Comparison of ENCODE assay signal across 9 cellular contexts in genomic region chr22:49936973-49937757, GRCh38. TPM values are rescaled to one million over a fixed set of nuclear protein-coding genes. Genes with fewer than 3 reads are reported as not detected.
A peak's percentile ranks its signal among the peaks of the same experiment; 100 is the strongest.
DNase-seq lines count a peak whose midpoint lies in the region; ATAC-seq and TF ChIP-seq lines count a peak whose summit lies in the region.
"Had no signal": no experiment of that assay in that cellular context is flagged by ENCODE, and none has a peak within 500 bp of the region (broad histone marks: within the 10 kb centered on the region; RNA-seq: fewer than 3 reads in every experiment).

No MANE protein-coding gene starts in this region.

- no peak for ATAC-seq in CD8-positive, alpha-beta T cell
- ATAC-seq in Right ventricle myocardium inferior (peak; percentile 39), GM18873 (IDR thresholded peaks at IDR 0.05; ENCODE audit: low FRiP score, unreplicated experiment) (no peak), GM21737 (IDR thresholded peaks at IDR 0.05; ENCODE audit: unreplicated experiment) (no peak)

- peak overlapping the region; percentile 85 for H3K27ac Mint-ChIP-seq in CD8-positive, alpha-beta T cell

- no peaks in the 10 kb centered on the region for H3K9me3 ChIP-seq in CD8-positive, alpha-beta T cell (ENCODE audit: low read length)
- H3K9me3 ChIP-seq in SK-N-MC (ENCODE audit: low read depth, low read length) = no peaks in the 10 kb centered on the region

- H3K4me1 ChIP-seq in CD8-positive, alpha-beta T cell (ENCODE audit: insufficient read depth, low read length) = peaks cover 21% of the 10 kb centered on the region

- peaks cover 12% of the 10 kb centered on the region for H3K4me1 Mint-ChIP-seq in CD8-positive, alpha-beta T cell (ENCODE audit: low read depth)

- peak overlapping the region; percentile 67 for H3K4me3 Mint-ChIP-seq in CD8-positive, alpha-beta T cell

- H3K27me3 ChIP-seq in CD8-positive, alpha-beta T cell (ENCODE audit: insufficient read depth, low read length) = no peaks in the 10 kb centered on the region

- CTCF ChIA-PET in CD8-positive, alpha-beta T cell (lab: Charles Lee) = interaction anchor here (1.6 to 2.3 kb wide), 2 partner anchors 44 to 94 kb away, joined by 4 to 8 read pairs; no protein-coding TSS in a partner anchor

- peak overlapping the region; percentile 43 for H3K4me3 ChIP-seq in CD8-positive, alpha-beta T cell (ENCODE audit: low read depth, low read length)
- peak overlapping the region; percentile 84 for H3K4me3 ChIP-seq in SK-N-MC

- H3K27me3 Mint-ChIP-seq in CD8-positive, alpha-beta T cell (ENCODE audit: low read depth) = no peaks in the 10 kb centered on the region

- POLR2A ChIA-PET in CD8-positive, alpha-beta T cell (lab: Charles Lee) = interaction anchor here (1.1 to 1.9 kb wide), 5 partner anchors 12 to 81 kb away, joined by 3 to 20 read pairs (median 4); partner anchors contain the start of gene PIM3

- no peak for TF ChIP-seq CTCF in CD8-positive, alpha-beta T cell (IDR thresholded peaks at IDR 0.05)

- H3K9me3 Mint-ChIP-seq in CD8-positive, alpha-beta T cell = peaks cover 2% of the 10 kb centered on the region

- H3K27ac ChIP-seq in CD8-positive, alpha-beta T cell (ENCODE audit: low read depth, low read length) = peak overlapping the region; percentile 56
- H3K27ac ChIP-seq in SK-N-MC = peak overlapping the region; percentile 77

- no peaks in the 10 kb centered on the region for H3K36me3 Mint-ChIP-seq in CD8-positive, alpha-beta T cell

- no peaks in the 10 kb centered on the region for H3K36me3 ChIP-seq in CD8-positive, alpha-beta T cell (ENCODE audit: insufficient read depth, low read length)
- no peaks in the 10 kb centered on the region for H3K36me3 ChIP-seq in SK-N-MC (ENCODE audit: insufficient read depth, low read length)

- peak overlapping the region; percentile 23 for H3K9ac ChIP-seq in SK-N-MC (ENCODE audit: insufficient read length)

- intact Hi-C loops in CD8-positive, alpha-beta T cell (cut with DNase I, micrococcal nuclease) = loop anchor here (1.0 to 10.0 kb wide), 5 partner anchors 8 to 248 kb away; partner anchors contain the start of genes PIM3 (in 2 of the 2), ALG12 (in 1 of the 2), CRELD2 (in 1 of the 2) and TRABD (in 1 of the 2)
- intact Hi-C loops in Right ventricle myocardium inferior (cut with DNase I) = loop anchor here (1.0 kb wide), 1 partner anchor 23 kb away; the partner anchor contains the start of gene PIM3

- DNase-seq in CD8-positive, alpha-beta T cell = no peak
- DNase-seq in SK-N-MC (ENCODE audit: low read depth, low spot score) (no peak), Right ventricle myocardium inferior (ENCODE audit: missing footprints) (no peak), occipital lobe (lab: John Stamatoyannopoulos, UW) (peak; percentile 42), AG20443 (ENCODE audit: low spot score) (no peak), GOT3 (lab: John Stamatoyannopoulos, UW) (no peak)
- DNase-seq: activated CD4-positive, alpha-beta T cell treated with anti-CD3 and anti-CD28 coated beads for 4 hours had no signal

RNA-seq across cellular contexts. Expression of gene CRELD2, which starts 18.7 kb away (rescaled TPM):
- 10 to 100 TPM; 26.3 to 28.1 TPM for total RNA-seq in CD8-positive, alpha-beta T cell
- total RNA-seq in Right ventricle myocardium inferior = 30.6 TPM
- 17.5 TPM for total RNA-seq in occipital lobe

RNA-seq across cellular contexts. Expression of gene ALG12, which starts 18.9 kb away (rescaled TPM):
- 10 to 100 TPM; 11.4 to 15.2 TPM for total RNA-seq in CD8-positive, alpha-beta T cell
- total RNA-seq in Right ventricle myocardium inferior (16.4 TPM), occipital lobe (11.7 TPM)

RNA-seq across cellular contexts. Expression of gene PIM3, which starts 23.4 kb away (rescaled TPM):
- total RNA-seq in CD8-positive, alpha-beta T cell = 100 to 1,000 TPM; 316 to 328 TPM
- total RNA-seq in Right ventricle myocardium inferior = 56.9 TPM
- total RNA-seq in occipital lobe = 13.1 TPM
